ENCODE assay signal across 10 cellular contexts in genomic region chr4:181656748-181657147, GRCh38.
"Had no signal": no experiment of that assay in that cellular context is flagged by ENCODE, and none has a peak within 500 bp of the region (broad histone marks: within the 10 kb centered on the region; RNA-seq: fewer than 3 reads in every experiment).

No MANE protein-coding gene starts in this region.

- DNase-seq: GM23248, GOT3, H7, H9, HCEC 1CT, HFFc6 had no signal

- H3K4me1 Mint-ChIP-seq: GM23338 had no signal

- H3K4me3 Mint-ChIP-seq: GM23338, H9, HFFc6 had no signal

- H3K9me3 ChIP-seq: HAP-1 had no signal

- H3K4me2 ChIP-seq: GM23338 had no signal

- H3K9me3 Mint-ChIP-seq: GM23338, H9, HFFc6 had no signal

- FAIRE-seq: H54 had no signal

- H3K27ac ChIP-seq: GM23248 had no signal

- H2AFZ ChIP-seq: GM23248, GM23338 had no signal

- H3K9ac ChIP-seq: GM23248 had no signal

- H3K4me3 ChIP-seq: GM23248, GM23338, HAP-1 had no signal

- H3K36me3 ChIP-seq: HAP-1 had no signal

- ATAC-seq: GM23338, HCT116 had no signal

- H3K27ac Mint-ChIP-seq: GM23338, H9, HFFc6 had no signal
